21 cellular contexts compared by ENCODE assay signal in genomic region chr20:48006036-48006833, GRCh38.
DNase-seq lines count a peak whose midpoint lies in the region; ATAC-seq, FAIRE-seq and TF ChIP-seq lines count a peak whose summit lies in the region.
"Had no signal": no experiment of that assay in that cellular context is flagged by ENCODE, and none has a peak within 500 bp of the region (broad histone marks: within the 10 kb centered on the region; RNA-seq: fewer than 3 reads in every experiment).

No MANE protein-coding gene starts in this region.

- CTCF ChIA-PET in HepG2 (lab: Yijun Ruan, JAX; ENCODE audit: low intra/inter-chr PET ratio, low total read pairs), result no interaction called here

- TF ChIP-seq RAD21 in HepG2 (CRISPR knock-in tag; IDR thresholded peaks at IDR 0.05), result no peak

- 31% methylated on average over 12 of the region's 14 CpGs for WGBS in HepG2 (ENCODE audit: low lambda C conversion rate)
- 48 to 61% methylated on average over 14 of the region's 14 CpGs for WGBS in sigmoid colon, 2 donors

- no peak overlapping the region for H2AFZ ChIP-seq in HepG2 (ENCODE audit: low read length)

- peaks cover 35 to 87% (median 52%) of the 10 kb centered on the region in 11 experiments for H3K9me3 ChIP-seq in BLaER1 treated with 17β-estradiol and CSF1 and Interleukin-3, amounts not matched to agents 10 nM and 100 nM (replicated peaks in 1 of 11)
- H3K9me3 ChIP-seq in RWPE2 (ENCODE audit: severe bottlenecking) (no peaks in the 10 kb centered on the region), HepG2 (ENCODE audit: low read length) (peaks cover 11% of the 10 kb centered on the region; the same call in 1 of the 2 replicates), sigmoid colon (no peaks in the 10 kb centered on the region)
- H3K9me3 ChIP-seq: ovary, uterus had no signal

- POLR2A ChIA-PET in HepG2 (lab: Yijun Ruan, JAX), result no interaction called here

- intact Hi-C loops in HepG2 (cut with micrococcal nuclease; ENCODE audit: unreplicated experiment) (no loop called here), sigmoid colon (cut with DNase I) (loop anchor here (5.0 kb wide), 1 partner anchor 1144 kb away; no protein-coding TSS in a partner anchor)

- no TSS peak for BruUV-seq in HepG2 (replicated peaks; lab: Mats Ljungman, UMichigan)

- no peak for TF ChIP-seq POLR2A in HepG2 (IDR thresholded peaks at IDR 0.05; ENCODE audit: insufficient read depth in 1 of 2, low read depth in 2 of 2, low read length in 2 of 2)
- TF ChIP-seq POLR2A in sigmoid colon (IDR thresholded peaks at IDR 0.05), result no peak

- H3K4me3 ChIP-seq in BLaER1 treated with 17β-estradiol and CSF1 and Interleukin-3, amounts not matched to agents 10 nM and 100 nM, result peak overlapping the region in 5 of 10 experiments; percentile 4 to 24 (median 13); a peak in 2 of 20 replicates
- H3K4me3 ChIP-seq in Jurkat, Clone E6-1 (ENCODE audit: low read length), result no peak overlapping the region
- no peak overlapping the region for H3K4me3 ChIP-seq in RWPE2 (ENCODE audit: severe bottlenecking)
- no peak overlapping the region for H3K4me3 ChIP-seq in HepG2 (replicated peaks in 1 of 3; ENCODE audit: insufficient read depth in 1 of 3, low read depth in 2 of 3, low read length in 3 of 3)
- H3K4me3 ChIP-seq in sigmoid colon, result no peak overlapping the region
- H3K4me3 ChIP-seq: ovary, SK-N-MC, uterus had no signal

- H3K36me3 ChIP-seq in BLaER1 treated with 17β-estradiol and CSF1 and Interleukin-3, amounts not matched to agents 10 nM and 100 nM, result peaks cover 0 to 18% (median 0%) of the 10 kb centered on the region in 11 experiments; a peak in 6 of 22 replicates
- H3K36me3 ChIP-seq in RWPE2 (ENCODE audit: low read depth), result no peaks in the 10 kb centered on the region
- no peaks in the 10 kb centered on the region for H3K36me3 ChIP-seq in HepG2 (replicated peaks in 1 of 2; ENCODE audit: control insufficient read depth in 1 of 2, insufficient read depth in 2 of 2, low read length in 2 of 2)
- no peaks in the 10 kb centered on the region for H3K36me3 ChIP-seq in sigmoid colon
- H3K36me3 ChIP-seq: ovary, uterus had no signal

- H3K27ac ChIP-seq in BLaER1 treated with 17β-estradiol and CSF1 and Interleukin-3, amounts not matched to agents 10 nM and 100 nM, result peak overlapping the region in 10 of 11 experiments; percentile 67 to 97 (median 91); a peak in 19 of 22 replicates
- H3K27ac ChIP-seq in RWPE2 (ENCODE audit: poor library complexity, severe bottlenecking), result no peak overlapping the region
- H3K27ac ChIP-seq in HepG2 (ENCODE audit: extremely low read length, insufficient read depth, low read length), result no peak overlapping the region
- no peak overlapping the region for H3K27ac ChIP-seq in sigmoid colon
- H3K27ac ChIP-seq: ovary, SK-N-MC had no signal

- no peaks in the 10 kb centered on the region for H3K79me2 ChIP-seq in HepG2 (ENCODE audit: insufficient read depth, low read length)

- no peak for TF ChIP-seq CTCF in RWPE2 (IDR thresholded peaks at IDR 0.05; ENCODE audit: poor library complexity, severe bottlenecking)
- no peak for TF ChIP-seq CTCF in HepG2 (CRISPR knock-in tag; IDR thresholded peaks at IDR 0.05)
- no peak for TF ChIP-seq CTCF in sigmoid colon (IDR thresholded peaks at IDR 0.05)

- TF ChIP-seq EP300 in HepG2 (IDR thresholded peaks at IDR 0.05; ENCODE audit: low read depth in 2 of 2, low read length in 2 of 2) (no peak), HepG2 (CRISPR knock-in tag; IDR thresholded peaks at IDR 0.05; ENCODE audit: borderline replicate concordance) (no peak), sigmoid colon (IDR thresholded peaks at IDR 0.05) (no peak)

- H4K20me1 ChIP-seq in BLaER1 treated with 17β-estradiol and CSF1 and Interleukin-3, amounts not matched to agents 10 nM and 100 nM, result no peaks in the 10 kb centered on the region
- no peaks in the 10 kb centered on the region for H4K20me1 ChIP-seq in HepG2 (ENCODE audit: insufficient read depth, low read length)

- H3K9ac ChIP-seq in BLaER1 treated with 17β-estradiol and CSF1 and Interleukin-3, amounts not matched to agents 10 nM and 100 nM, result peak overlapping the region in 9 of 11 experiments; percentile 37 to 86 (median 66); a peak in 14 of 22 replicates
- no peak overlapping the region for H3K9ac ChIP-seq in HepG2 (ENCODE audit: insufficient read depth, low read depth, low read length)

- no peak for FAIRE-seq in HepG2 (lab: Jason Lieb, UNC)

- H3K27me3 ChIP-seq in BLaER1 treated with 17β-estradiol and CSF1 and Interleukin-3, amounts not matched to agents 10 nM and 100 nM, result peaks cover 0 to 20% (median 0%) of the 10 kb centered on the region in 11 experiments; a peak in 4 of 22 replicates
- H3K27me3 ChIP-seq in RWPE2 (ENCODE audit: insufficient read depth, poor library complexity, severe bottlenecking) (no peaks in the 10 kb centered on the region), HepG2 (ENCODE audit: control insufficient read depth in 1 of 2, insufficient read depth in 2 of 2, low read length in 2 of 2) (peaks cover 0 to 14% of the 10 kb centered on the region in 2 experiments; a peak in 3 of 5 replicates), sigmoid colon (peaks cover 0 to 7% (median 0%) of the 10 kb centered on the region in 3 donors)
- H3K27me3 ChIP-seq: ovary, uterus had no signal

- in situ Hi-C loops in HepG2 (cut with HindIII; ENCODE audit: extremely low pct_ligation_motif_present, low pct_unique_long_range_greater_than_20kb), result no loop called here

- ATAC-seq in RWPE2 (ENCODE audit: low read depth) (peak; percentile 23; the same call in 1 of the 3 replicates), HepG2 (peak; percentile 20; the same call in 1 of the 3 replicates)
- ATAC-seq: effector memory CD8-positive, alpha-beta T cell had no signal

- DNase-seq in Jurkat, Clone E6-1 (ENCODE audit: low read depth, low spot score), result peak; percentile 87
- DNase-seq in RWPE2 (ENCODE audit: low spot score), result no peak
- DNase-seq in HepG2 (ENCODE audit: low spot score), result no peak
- DNase-seq in NCI-H1105 (lab: John Stamatoyannopoulos, UW), result no peak
- DNase-seq in cortex of kidney (lab: John Stamatoyannopoulos, UW), result no peak
- no peak for DNase-seq in NCI-H1436 treated with DMSO at 0.1 percent for 48 hours (lab: John Stamatoyannopoulos, UW)
- DNase-seq in sigmoid colon, result no peak
- DNase-seq: activated CD4-positive, CD25-positive, alpha-beta regulatory T cell treated with anti-CD3 and anti-CD28 coated beads, Interleukin-2, amount 50 U/mL, for 72 hours; activated gamma-delta T cell; aorta; effector memory CD8-positive, alpha-beta T cell; HFFc6; islet precursor cell; NCI-H187; stimulated activated CD4-positive, alpha-beta T cell treated with anti-CD3 and anti-CD28 coated beads, Interleukin-2, amount 100 ng/mL, for 24 hours; T1000; uterus had no signal

- H3K4me1 ChIP-seq in BLaER1 treated with 17β-estradiol and CSF1 and Interleukin-3, amounts not matched to agents 10 nM and 100 nM, result peaks cover 63 to 73% (median 66%) of the 10 kb centered on the region in 10 experiments
- H3K4me1 ChIP-seq in RWPE2 (ENCODE audit: insufficient read depth, poor library complexity, severe bottlenecking), result peaks cover 5% of the 10 kb centered on the region
- H3K4me1 ChIP-seq in HepG2 (ENCODE audit: insufficient read depth, low read length), result no peaks in the 10 kb centered on the region
- H3K4me1 ChIP-seq in sigmoid colon, result peaks cover 0 to 6% (median 0%) of the 10 kb centered on the region in 4 donors
- H3K4me1 ChIP-seq: Caco-2, uterus had no signal

- peak overlapping the region; percentile 70 to 91 (median 80) for H3K4me2 ChIP-seq in BLaER1 treated with 17β-estradiol and CSF1 and Interleukin-3, amounts not matched to agents 10 nM and 100 nM
- H3K4me2 ChIP-seq in HepG2 (ENCODE audit: low read depth, low read length), result no peak overlapping the region

TF ChIP-seq in HepG2, 621 proteins besides CTCF, POLR2A, EP300 and RAD21 (continues in another document):
- TF ChIP-seq ZNF30 (CRISPR knock-in tag; IDR thresholded peaks at IDR 0.05) (no peak), BHLHE40 (IDR thresholded peaks at IDR 0.05; ENCODE audit: low read length) (0 out of 2 replicates have a peak, but pooled peaks have one; percentile 15), ZKSCAN5 (CRISPR knock-in tag; IDR thresholded peaks at IDR 0.05) (no peak), ZNF687 (CRISPR knock-in tag; IDR thresholded peaks at IDR 0.05) (peak; percentile 12; the same call in 1 of the 2 replicates), U2AF2 (IDR thresholded peaks at IDR 0.05; ENCODE audit: low read depth, low read length) (no peak), HES4 (CRISPR knock-in tag; IDR thresholded peaks at IDR 0.05; ENCODE audit: borderline replicate concordance) (no peak), BCL6 (CRISPR knock-in tag; IDR thresholded peaks at IDR 0.05) (no peak), ZNF629 (CRISPR knock-in tag; conservative IDR thresholded peaks at IDR 0.05) (peak; percentile 45; the same call in 1 of the 2 replicates), PAWR (CRISPR knock-in tag; IDR thresholded peaks at IDR 0.05; ENCODE audit: borderline replicate concordance) (no peak), ZNF768 (CRISPR knock-in tag; IDR thresholded peaks at IDR 0.05) (peak; percentile 87)

Comparison
In these comparisons a context has a peak if more than half of its experiments do, and no peak if none do; other contexts are left out.
1. H3K27ac ChIP-seq: peak in BLaER1 treated with 17β-estradiol and CSF1 and Interleukin-3, amounts not matched to agents 10 nM and 100 nM (10 of 11); none in RWPE2 (single experiment), HepG2 (single experiment) and sigmoid colon (0 of 4).